ENCODE assay signal across 17 cellular contexts in the genomic region with DNA sequence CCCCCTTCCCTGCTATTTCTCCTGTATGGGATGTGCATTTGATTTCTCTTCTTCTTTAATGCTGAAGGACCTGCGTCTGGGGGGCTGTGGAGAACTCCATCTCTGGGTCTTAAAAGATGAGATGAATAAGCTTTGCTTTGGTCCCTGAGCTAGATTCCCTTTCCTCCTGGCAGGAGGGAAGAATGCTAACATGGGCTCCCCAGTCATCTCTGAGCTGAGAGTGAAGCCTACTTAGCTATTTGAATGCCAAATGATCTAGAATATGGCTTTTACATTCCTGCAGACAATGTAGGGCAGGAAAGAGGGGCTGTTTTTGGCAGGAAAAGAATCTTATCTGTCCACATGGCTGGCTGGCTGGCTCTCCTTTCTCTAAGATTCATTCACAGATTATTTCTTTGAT.
DNase-seq lines count a peak whose midpoint lies in the region; ATAC-seq, FAIRE-seq and TF ChIP-seq lines count a peak whose summit lies in the region.
"Had no signal": no experiment of that assay in that cellular context is flagged by ENCODE, and none has a peak within 500 bp of the region (broad histone marks: within the 10 kb centered on the region; RNA-seq: fewer than 3 reads in every experiment).

No MANE protein-coding gene starts in this region.

- no peaks in the 10 kb centered on the region for H3K79me2 ChIP-seq in K562 (ENCODE audit: control insufficient read depth, insufficient read depth, low read length)

- H3K9me1 ChIP-seq in K562 (ENCODE audit: control insufficient read depth, insufficient read depth, low read length), result no peaks in the 10 kb centered on the region

- no peaks in the 10 kb centered on the region for H3K36me3 ChIP-seq in K562 (ENCODE audit: control insufficient read depth, insufficient read depth, low read length)
- H3K36me3 ChIP-seq in iPS-18a (ENCODE audit: control insufficient read depth, low read depth, low read length), result no peaks in the 10 kb centered on the region
- H3K36me3 ChIP-seq: HAP-1 had no signal

- H3K4me3 ChIP-seq in K562, result no peak overlapping the region
- peak overlapping the region; percentile 6 for H3K4me3 ChIP-seq in iPS-18a (ENCODE audit: low read length)
- H3K4me3 ChIP-seq: BLaER1, HAP-1, SK-N-MC had no signal

- H3K27ac Mint-ChIP-seq in stimulated activated effector memory CD8-positive, alpha-beta T cell treated with anti-CD3 and anti-CD28 coated beads, Interleukin-12 subunit alpha, Interleukin-12 subunit beta, amount 100 ng/mL, for 72 hours, result peak overlapping the region; percentile 12
- H3K27ac Mint-ChIP-seq in activated naive CD8-positive, alpha-beta T cell treated with anti-CD3 and anti-CD28 coated beads for 36 hours, result no peak overlapping the region
- H3K27ac Mint-ChIP-seq in natural killer cell, result no peak overlapping the region

- TF ChIP-seq CTCF in K562 (IDR thresholded peaks at IDR 0.05 in 2 of 3, conservative IDR thresholded peaks at IDR 0.05 in 1 of 3; ENCODE audit: insufficient read depth in 2 of 3, low read depth in 1 of 3, low read length in 3 of 3) (no peak), natural killer cell (IDR thresholded peaks at IDR 0.05) (no peak)

- H3K9ac ChIP-seq in K562 (ENCODE audit: insufficient read depth in 1 of 2, low read depth in 2 of 2, low read length in 2 of 2) (no peak overlapping the region), iPS-18a (ENCODE audit: low read length) (no peak overlapping the region)
- H3K9ac ChIP-seq: BLaER1 had no signal

- no peaks in the 10 kb centered on the region for H3K9me3 ChIP-seq in K562 (replicated peaks; ENCODE audit: control insufficient read depth, insufficient read depth, low read depth, low read length)
- no peaks in the 10 kb centered on the region for H3K9me3 ChIP-seq in iPS-18a (ENCODE audit: control insufficient read depth, low read depth, low read length)
- H3K9me3 ChIP-seq: BLaER1, HAP-1 had no signal

- ATAC-seq in K562 (no peak), natural killer cell (no peak)
- ATAC-seq in stimulated activated effector memory CD8-positive, alpha-beta T cell treated with anti-CD3 and anti-CD28 coated beads, Interleukin-12 subunit alpha, Interleukin-12 subunit beta, amount 100 ng/mL, for 72 hours, result no peak
- ATAC-seq: Panc1 had no signal

- intact Hi-C loops in K562 (cut with micrococcal nuclease) (no loop called here), natural killer cell (cut with micrococcal nuclease) (no loop called here)

- no peak for TF ChIP-seq EP300 in K562 (IDR thresholded peaks at IDR 0.05; ENCODE audit: low read length)

- WGBS in K562 (ENCODE audit: insufficient coverage, low coverage, missing lambda C conversion rate), result 0% methylated on average over 1 of the region's 1 CpG

- H3K27me3 Mint-ChIP-seq in activated naive CD8-positive, alpha-beta T cell treated with anti-CD3 and anti-CD28 coated beads for 36 hours, result no peaks in the 10 kb centered on the region
- H3K27me3 Mint-ChIP-seq in natural killer cell (ENCODE audit: low read depth in 2 of 2), result no peaks in the 10 kb centered on the region
- H3K27me3 Mint-ChIP-seq: CD8-positive, alpha-beta memory T cell had no signal

- H3K9me3 Mint-ChIP-seq in stimulated activated effector memory CD8-positive, alpha-beta T cell treated with anti-CD3 and anti-CD28 coated beads, Interleukin-12 subunit alpha, Interleukin-12 subunit beta, amount 100 ng/mL, for 72 hours, result no peaks in the 10 kb centered on the region
- H3K9me3 Mint-ChIP-seq in activated naive CD8-positive, alpha-beta T cell treated with anti-CD3 and anti-CD28 coated beads for 36 hours, result no peaks in the 10 kb centered on the region
- H3K9me3 Mint-ChIP-seq in natural killer cell, result no peaks in the 10 kb centered on the region
- H3K9me3 Mint-ChIP-seq: CD8-positive, alpha-beta memory T cell had no signal

- no peak for TF ChIP-seq POLR2A in K562 (conservative IDR thresholded peaks at IDR 0.05)

- DNase-seq in DMS 273 (lab: John Stamatoyannopoulos, UW; ENCODE audit: unreplicated experiment) (peak; percentile 59), DMS 273 treated with DMSO at 0.1 percent for 48 hours (lab: John Stamatoyannopoulos, UW) (no peak), K562 (ENCODE audit: extremely low read depth in 1 of 4, low spot score in 3 of 4) (no peak), DMS79 treated with DMSO at 0.1 percent for 48 hours (lab: John Stamatoyannopoulos, UW) (no peak), natural killer cell (no peak)
- DNase-seq in stimulated activated effector memory CD8-positive, alpha-beta T cell treated with anti-CD3 and anti-CD28 coated beads, Interleukin-12 subunit alpha, Interleukin-12 subunit beta, amount 100 ng/mL, for 72 hours (ENCODE audit: low spot score in 2 of 2), result no peak
- no peak for DNase-seq in activated naive CD8-positive, alpha-beta T cell treated with anti-CD3 and anti-CD28 coated beads for 36 hours
- DNase-seq: CD8-positive, alpha-beta memory T cell; IMR-90; NCI-H1436; NCI-H748 treated with DMSO at 0.1 percent for 48 hours had no signal

- in situ Hi-C loops in K562 (cut with MboI), result no loop called here

- no TSS peak for BruUV-seq in K562 (replicated peaks; lab: Mats Ljungman, UMichigan)

- no peak for FAIRE-seq in K562 (lab: Jason Lieb, UNC)

- POLR2A ChIA-PET in K562 (lab: Yijun Ruan, JAX), result interaction anchor here (0.6 to 1.6 kb wide), 3 partner anchors 24 to 41 kb away, joined by 3 to 5 read pairs (median 5); no protein-coding TSS in a partner anchor

- no peak for TF ChIP-seq RAD21 in K562 (CRISPR knock-in tag; conservative IDR thresholded peaks at IDR 0.05 in 1 of 2, IDR thresholded peaks at IDR 0.05 in 1 of 2)

- H3K27ac ChIP-seq in K562 (ENCODE audit: extremely low read depth, low read depth, low read length), result no peak overlapping the region
- H3K27ac ChIP-seq in iPS-18a (ENCODE audit: low read length), result no peak overlapping the region
- H3K27ac ChIP-seq: 22Rv1, BLaER1, SK-N-MC had no signal

- no peak overlapping the region for H3K4me3 Mint-ChIP-seq in stimulated activated effector memory CD8-positive, alpha-beta T cell treated with anti-CD3 and anti-CD28 coated beads, Interleukin-12 subunit alpha, Interleukin-12 subunit beta, amount 100 ng/mL, for 72 hours
- no peak overlapping the region for H3K4me3 Mint-ChIP-seq in activated naive CD8-positive, alpha-beta T cell treated with anti-CD3 and anti-CD28 coated beads for 36 hours
- H3K4me3 Mint-ChIP-seq in natural killer cell, result no peak overlapping the region
- H3K4me3 Mint-ChIP-seq: CD8-positive, alpha-beta memory T cell had no signal

- H3K4me1 ChIP-seq in K562 (replicated peaks in 1 of 2; ENCODE audit: control insufficient read depth in 2 of 2, insufficient read depth in 2 of 2, low read length in 2 of 2), result peaks cover 16 to 19% of the 10 kb centered on the region in 2 experiments; a peak in 4 of 5 replicates
- H3K4me1 ChIP-seq in iPS-18a (ENCODE audit: control insufficient read depth, low read depth, low read length), result peaks cover 43% of the 10 kb centered on the region

- H4K20me1 ChIP-seq in K562 (replicated peaks; ENCODE audit: control insufficient read depth, insufficient read depth, low read length), result no peaks in the 10 kb centered on the region

- CTCF ChIA-PET in K562 (lab: Yijun Ruan, JAX; ENCODE audit: low intra/inter-chr PET ratio), result interaction anchor here (0.6 to 1.7 kb wide), 2 partner anchors 365 to 552 kb away, joined by 3 to 4 read pairs; no protein-coding TSS in a partner anchor

- H3K27me3 ChIP-seq in K562 (ENCODE audit: control insufficient read depth in 2 of 2, insufficient read depth in 2 of 2, low read length in 2 of 2), result peaks cover 0 to 9% of the 10 kb centered on the region in 2 experiments; a peak in 2 of 5 replicates
- no peaks in the 10 kb centered on the region for H3K27me3 ChIP-seq in iPS-18a (ENCODE audit: control insufficient read depth, insufficient read depth, low read length)
- H3K27me3 ChIP-seq: BLaER1 had no signal

- H3K36me3 Mint-ChIP-seq in stimulated activated effector memory CD8-positive, alpha-beta T cell treated with anti-CD3 and anti-CD28 coated beads, Interleukin-12 subunit alpha, Interleukin-12 subunit beta, amount 100 ng/mL, for 72 hours, result peaks cover 15% of the 10 kb centered on the region
- peaks cover 4% of the 10 kb centered on the region for H3K36me3 Mint-ChIP-seq in activated naive CD8-positive, alpha-beta T cell treated with anti-CD3 and anti-CD28 coated beads for 36 hours
- no peaks in the 10 kb centered on the region for H3K36me3 Mint-ChIP-seq in natural killer cell

- peak overlapping the region; percentile 66; the same call in 1 of the 2 replicates for H3K4me2 ChIP-seq in K562 (ENCODE audit: insufficient read depth, low read length)
- H3K4me2 ChIP-seq: BLaER1 had no signal

- peak overlapping the region; percentile 50; the same call in 1 of the 2 replicates for H2AFZ ChIP-seq in K562 (ENCODE audit: low read depth, low read length)

- peaks cover 6% of the 10 kb centered on the region for H3K4me1 Mint-ChIP-seq in stimulated activated effector memory CD8-positive, alpha-beta T cell treated with anti-CD3 and anti-CD28 coated beads, Interleukin-12 subunit alpha, Interleukin-12 subunit beta, amount 100 ng/mL, for 72 hours
- peaks cover 9% of the 10 kb centered on the region for H3K4me1 Mint-ChIP-seq in activated naive CD8-positive, alpha-beta T cell treated with anti-CD3 and anti-CD28 coated beads for 36 hours
- peaks cover 0 to 3% of the 10 kb centered on the region in 2 donors for H3K4me1 Mint-ChIP-seq in natural killer cell

TF ChIP-seq in K562, 482 proteins besides CTCF, POLR2A, EP300 and RAD21 (continues in another document):
- no peak for TF ChIP-seq ZNF507 (tag; conservative IDR thresholded peaks at IDR 0.05)
- TF ChIP-seq ZNF175 (CRISPR knock-in tag; IDR thresholded peaks at IDR 0.05; ENCODE audit: low read depth), result no peak
- no peak for TF ChIP-seq HNRNPK (IDR thresholded peaks at IDR 0.05; ENCODE audit: low read depth, low read length, poor library complexity, severe bottlenecking)
- no peak for TF ChIP-seq PHF21A (IDR thresholded peaks at IDR 0.05; ENCODE audit: borderline replicate concordance, low read depth)
- TF ChIP-seq HMGN3 (IDR thresholded peaks at IDR 0.05; ENCODE audit: borderline replicate concordance, extremely low read depth, insufficient read length, low read depth, low read length), result no peak
- no peak for TF ChIP-seq TEAD1 (CRISPR knock-in tag; IDR thresholded peaks at IDR 0.05)
- TF ChIP-seq, protein P1, sequence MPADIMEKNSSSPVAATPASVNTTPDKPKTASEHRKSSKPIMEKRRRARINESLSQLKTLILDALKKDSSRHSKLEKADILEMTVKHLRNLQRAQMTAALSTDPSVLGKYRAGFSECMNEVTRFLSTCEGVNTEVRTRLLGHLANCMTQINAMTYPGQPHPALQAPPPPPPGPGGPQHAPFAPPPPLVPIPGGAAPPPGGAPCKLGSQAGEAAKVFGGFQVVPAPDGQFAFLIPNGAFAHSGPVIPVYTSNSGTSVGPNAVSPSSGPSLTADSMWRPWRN (IDR thresholded peaks at IDR 0.05; ENCODE audit: low read depth), result no peak
